In genomic region chr6:170048615-170049256, GRCh38 we compare ENCODE assay signal across 9 cellular contexts.
DNase-seq lines count a peak whose midpoint lies in the region; ATAC-seq and FAIRE-seq lines count a peak whose summit lies in the region.
"Had no signal": no experiment of that assay in that cellular context is flagged by ENCODE, and none has a peak within 500 bp of the region (broad histone marks: within the 10 kb centered on the region; RNA-seq: fewer than 3 reads in every experiment).

No MANE protein-coding gene starts in this region.

- FAIRE-seq in urothelium cell line (lab: Jason Lieb, UNC): no peak

- ATAC-seq in esophagus mucosa (peak; percentile 24), HG03175 (IDR thresholded peaks at IDR 0.05; ENCODE audit: unreplicated experiment) (no peak)
- ATAC-seq: HCT116 had no signal

- peak; percentile 4 for DNase-seq in activated naive CD4-positive, alpha-beta T cell treated with anti-CD3 and anti-CD28 coated beads, Interleukin-2, amount 50 U/mL, for 16 hours
- DNase-seq in activated naive CD4-positive, alpha-beta T cell (lab: John Stamatoyannopoulos, UW): no peak
- DNase-seq in mucosa of gallbladder (ENCODE audit: low spot score) (peak; percentile 72), urothelium cell line (ENCODE audit: low spot score) (peak; percentile 65), NCI-H187 treated with DMSO at 0.1 percent for 48 hours (lab: John Stamatoyannopoulos, UW) (no peak), activated gamma-delta T cell (lab: John Stamatoyannopoulos, UW) (no peak)

Comparison
In these comparisons a context has a peak if more than half of its experiments do, and no peak if none do; other contexts are left out.
1. DNase-seq: peak in activated naive CD4-positive, alpha-beta T cell treated with anti-CD3 and anti-CD28 coated beads, Interleukin-2, amount 50 U/mL, for 16 hours (single experiment), mucosa of gallbladder (single experiment) and urothelium cell line (single experiment); none in activated naive CD4-positive, alpha-beta T cell (0 of 4), NCI-H187 treated with DMSO at 0.1 percent for 48 hours (single experiment) and activated gamma-delta T cell (single experiment).